16 cellular contexts compared by ENCODE assay signal in the genomic region with DNA sequence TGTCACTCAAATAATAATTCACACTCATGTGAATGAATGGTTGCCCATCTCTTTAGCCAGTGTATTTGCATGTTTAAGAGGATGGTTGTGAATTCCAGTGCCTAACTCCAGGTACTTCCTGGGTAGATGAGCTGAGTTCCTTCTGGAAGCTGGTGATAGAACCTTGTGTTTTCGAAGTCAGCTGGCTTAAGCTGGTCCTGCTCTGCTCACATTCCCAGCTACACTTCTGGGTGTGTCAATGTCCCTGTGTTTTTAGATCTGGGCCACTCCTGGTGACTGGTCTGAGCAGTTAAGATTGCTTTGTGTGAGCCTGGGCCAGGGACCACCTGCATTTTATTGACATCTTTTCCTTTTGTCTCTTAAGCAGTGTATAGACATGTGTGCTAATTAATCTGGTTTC. TPM values are rescaled to one million over a fixed set of nuclear protein-coding genes. Genes with fewer than 3 reads are reported as not detected.
DNase-seq lines count a peak whose midpoint lies in the region; ATAC-seq and TF ChIP-seq lines count a peak whose summit lies in the region.
"Had no signal": no experiment of that assay in that cellular context is flagged by ENCODE, and none has a peak within 500 bp of the region (broad histone marks: within the 10 kb centered on the region; RNA-seq: fewer than 3 reads in every experiment).

No MANE protein-coding gene starts in this region.

- H3K27me3 Mint-ChIP-seq in chondrocyte (ENCODE audit: low read depth), result no peaks in the 10 kb centered on the region

- peak overlapping the region; percentile 85 for H3K27ac Mint-ChIP-seq in chondrocyte (ENCODE audit: unreplicated experiment)
- H3K27ac Mint-ChIP-seq: activated naive CD4-positive, alpha-beta T cell treated with anti-CD3 and anti-CD28 coated beads for 36 hours had no signal

- DNase-seq in LoVo (ENCODE audit: low spot score) (peak; percentile 74), chondrocyte (ENCODE audit: low spot score) (no peak), suprapubic skin (ENCODE audit: low spot score in 2 of 2) (no peak), sigmoid colon (no peak), BE2C (no peak)
- DNase-seq: activated naive CD4-positive, alpha-beta T cell treated with anti-CD3 and anti-CD28 coated beads for 36 hours; body of pancreas; C1 segment of cervical spinal cord; DND-41; NCI-H1694 treated with DMSO at 0.1 percent for 48 hours; NCI-H524 treated with DMSO at 0.1 percent for 48 hours; stimulated activated naive CD4-positive, alpha-beta T cell; T-helper 1 cell; WERI-Rb-1 had no signal

- intact Hi-C loops in sigmoid colon (cut with DNase I), result no loop called here

- TF ChIP-seq CTCF in chondrocyte (IDR thresholded peaks at IDR 0.05), result no peak
- no peak for TF ChIP-seq CTCF in suprapubic skin (IDR thresholded peaks at IDR 0.05)
- no peak for TF ChIP-seq CTCF in sigmoid colon (IDR thresholded peaks at IDR 0.05)
- TF ChIP-seq CTCF in BE2C (IDR thresholded peaks at IDR 0.05; ENCODE audit: low read depth, low read length), result no peak

- peaks cover 1% of the 10 kb centered on the region for H3K36me3 Mint-ChIP-seq in chondrocyte (ENCODE audit: low read depth)

- peak overlapping the region; percentile 40 to 42 for H3K9ac ChIP-seq in mucosa of rectum (ENCODE audit: low read depth in 1 of 2, low read length in 2 of 2)

- 73% methylated on average over 1 of the region's 1 CpG for WGBS in suprapubic skin
- 7 to 60% methylated on average over 1 of the region's 1 CpG for WGBS in sigmoid colon, 2 donors

- H3K9me3 ChIP-seq in mucosa of rectum (ENCODE audit: control insufficient read depth in 2 of 2, low read length in 2 of 2) (no peaks in the 10 kb centered on the region), suprapubic skin (no peaks in the 10 kb centered on the region), sigmoid colon (no peaks in the 10 kb centered on the region), BE2C (no peaks in the 10 kb centered on the region)
- H3K9me3 ChIP-seq: body of pancreas had no signal

- H3K27me3 ChIP-seq in mucosa of rectum (ENCODE audit: control insufficient read depth in 2 of 2, insufficient read depth in 2 of 2, low read length in 2 of 2) (no peaks in the 10 kb centered on the region), suprapubic skin (no peaks in the 10 kb centered on the region), sigmoid colon (no peaks in the 10 kb centered on the region), BE2C (no peaks in the 10 kb centered on the region)
- H3K27me3 ChIP-seq: body of pancreas had no signal

- no peak overlapping the region for H3K4me3 Mint-ChIP-seq in chondrocyte (ENCODE audit: unreplicated experiment)
- H3K4me3 Mint-ChIP-seq: activated naive CD4-positive, alpha-beta T cell treated with anti-CD3 and anti-CD28 coated beads for 36 hours had no signal

- H3K4me3 ChIP-seq in mucosa of rectum (ENCODE audit: low read length in 2 of 2), result no peak overlapping the region
- no peak overlapping the region for H3K4me3 ChIP-seq in suprapubic skin
- no peak overlapping the region for H3K4me3 ChIP-seq in sigmoid colon
- no peak overlapping the region for H3K4me3 ChIP-seq in BE2C (ENCODE audit: low read depth, low read length)
- H3K4me3 ChIP-seq: body of pancreas had no signal

- H3K36me3 ChIP-seq in mucosa of rectum (ENCODE audit: control insufficient read depth in 2 of 2, insufficient read depth in 2 of 2, low read length in 2 of 2), result no peaks in the 10 kb centered on the region
- no peaks in the 10 kb centered on the region for H3K36me3 ChIP-seq in suprapubic skin
- no peaks in the 10 kb centered on the region for H3K36me3 ChIP-seq in sigmoid colon
- peaks cover 15% of the 10 kb centered on the region for H3K36me3 ChIP-seq in BE2C

- H3K4me1 Mint-ChIP-seq in chondrocyte (ENCODE audit: low read depth), result peaks cover 98% of the 10 kb centered on the region

- TF ChIP-seq EP300 in suprapubic skin (IDR thresholded peaks at IDR 0.05) (no peak), sigmoid colon (IDR thresholded peaks at IDR 0.05) (no peak)

- peak overlapping the region; percentile 78 to 84 for H3K27ac ChIP-seq in mucosa of rectum (ENCODE audit: low read depth in 2 of 2, low read length in 2 of 2)
- H3K27ac ChIP-seq in suprapubic skin, result peak overlapping the region; percentile 19
- peak overlapping the region in 1 of 4 donors; percentile 22 for H3K27ac ChIP-seq in sigmoid colon
- H3K27ac ChIP-seq: WERI-Rb-1 had no signal

- H3K9me3 Mint-ChIP-seq in chondrocyte (ENCODE audit: low read depth), result no peaks in the 10 kb centered on the region
- H3K9me3 Mint-ChIP-seq: activated naive CD4-positive, alpha-beta T cell treated with anti-CD3 and anti-CD28 coated beads for 36 hours had no signal

- no peak for ATAC-seq in HG03354 (IDR thresholded peaks at IDR 0.05; ENCODE audit: poor library complexity, severe bottlenecking, unreplicated experiment)
- ATAC-seq: body of pancreas had no signal

- TF ChIP-seq POLR2A in suprapubic skin (IDR thresholded peaks at IDR 0.05), result no peak
- no peak for TF ChIP-seq POLR2A in sigmoid colon (IDR thresholded peaks at IDR 0.05)

- H3K4me1 ChIP-seq in mucosa of rectum (ENCODE audit: control insufficient read depth in 2 of 2, insufficient read depth in 2 of 2, low read length in 2 of 2), result peaks cover 18 to 42% of the 10 kb centered on the region in 2 donors
- peaks cover 49% of the 10 kb centered on the region for H3K4me1 ChIP-seq in suprapubic skin
- peaks cover 0 to 100% (median 76%) of the 10 kb centered on the region in 4 donors for H3K4me1 ChIP-seq in sigmoid colon
- H3K4me1 ChIP-seq in BE2C, result peaks cover 26% of the 10 kb centered on the region

RNA-seq across cellular contexts. Expression of a gene that starts 10.6 kb away (rescaled TPM):
- total RNA-seq in chondrocyte, result 128 to 137 TPM (median 135 TPM) in 3 replicates
- 10 to 100 TPM; 60.3 to 84.8 (median 72.4) TPM for total RNA-seq in suprapubic skin
- total RNA-seq in sigmoid colon, result 100 to 1,000 TPM; 155 to 200 (median 186) TPM
- 10 to 100 TPM in 1 of 3 donors, 1 to 10 TPM in 2; 3.2 to 14.0 (median 4.2) TPM for polyA plus RNA-seq in sigmoid colon
- polyA plus RNA-seq in BE2C (2012; ENCODE audit: insufficient read depth, insufficient read length, low read depth), result 39.2 TPM
